Comparison of ENCODE assay signal across 8 cellular contexts in genomic region chr9:114155263-114155966, GRCh38. TPM values are rescaled to one million over a fixed set of nuclear protein-coding genes. Genes with fewer than 3 reads are reported as not detected.
DNase-seq lines count a peak whose midpoint lies in the region; ATAC-seq, FAIRE-seq and TF ChIP-seq lines count a peak whose summit lies in the region.

Gene COL27A1, plus strand, starts transcription at chr9:114155537. Its CDS starts 414 bp downstream, at chr9:114155951.

- peaks cover 12% of the 10 kb centered on the region for H3K27me3 ChIP-seq in BJ (ENCODE audit: control insufficient read depth, insufficient read depth, low read length)

- H3K9me3 Mint-ChIP-seq in natural killer cell treated with Interleukin-12 subunit alpha and Interleukin-12 subunit beta and Interleukin-15 and Interleukin-18, amount 100 ng/mL, for 72 hours = no peaks in the 10 kb centered on the region
- H3K9me3 Mint-ChIP-seq in stimulated activated naive B cell treated with anti-CD40 and anti-IgM and Interleukin-4, amounts not matched to agents 10 μg/mL and 1 μg/mL and 100 μg/mL, for 72 hours = peaks cover 0 to 2% of the 10 kb centered on the region in 2 donors

- peaks cover 10 to 17% of the 10 kb centered on the region in 2 donors for H3K4me1 Mint-ChIP-seq in natural killer cell treated with Interleukin-12 subunit alpha and Interleukin-12 subunit beta and Interleukin-15 and Interleukin-18, amount 100 ng/mL, for 72 hours (ENCODE audit: low read depth in 2 of 2)
- peaks cover 15 to 20% of the 10 kb centered on the region in 2 donors for H3K4me1 Mint-ChIP-seq in stimulated activated naive B cell treated with anti-CD40 and anti-IgM and Interleukin-4, amounts not matched to agents 10 μg/mL and 1 μg/mL and 100 μg/mL, for 72 hours

- ATAC-seq in GM19372 (IDR thresholded peaks at IDR 0.05; ENCODE audit: low read depth, unreplicated experiment) = peak; percentile 84
- peak; percentile 83 to 87 for ATAC-seq in natural killer cell treated with Interleukin-12 subunit alpha and Interleukin-12 subunit beta and Interleukin-15 and Interleukin-18, amount 100 ng/mL, for 72 hours
- peak; percentile 93 to 95 for ATAC-seq in stimulated activated naive B cell treated with anti-CD40 and anti-IgM and Interleukin-4, amounts not matched to agents 10 μg/mL and 1 μg/mL and 100 μg/mL, for 72 hours (replicated peaks)

- no peak for FAIRE-seq in HTR-8/SVneo (lab: Jason Lieb, UNC)

- TF ChIP-seq CTCF in BJ (IDR thresholded peaks at IDR 0.05; ENCODE audit: insufficient read depth, low read depth, low read length) (peak; percentile 94), fibroblast of the aortic adventitia (IDR thresholded peaks at IDR 0.05; ENCODE audit: insufficient read depth, low read length) (peak; percentile 95)

- POLR2A ChIA-PET in BJ (lab: Charles Lee) = interaction anchor here (0.6 kb wide), 1 partner anchor 8 kb away, joined by 3 read pairs; no protein-coding TSS in a partner anchor

- DNase-seq in BJ (ENCODE audit: low read depth) (no peak), HTR-8/SVneo (ENCODE audit: insufficient read length, low spot score) (peak; percentile 76), RPMI7951 (ENCODE audit: low read depth) (peak; percentile 72), fibroblast of the aortic adventitia (ENCODE audit: low read depth) (peak; percentile 76)
- peak; percentile 62 for DNase-seq in activated effector memory CD4-positive, alpha-beta T cell treated with Interleukin-2 at 50 U/mL for 16 hours
- peak; percentile 76 for DNase-seq in natural killer cell treated with Interleukin-12 subunit alpha and Interleukin-12 subunit beta and Interleukin-15 and Interleukin-18, amount 100 ng/mL, for 72 hours (ENCODE audit: low spot score)
- peak; percentile 75 for DNase-seq in stimulated activated naive B cell treated with anti-CD40 and anti-IgM and Interleukin-4, amounts not matched to agents 10 μg/mL and 1 μg/mL and 100 μg/mL, for 72 hours

- H3K4me3 ChIP-seq in BJ (ENCODE audit: low read depth, low read length) (peak within 1 kb of the TSS; percentile 66), fibroblast of the aortic adventitia (ENCODE audit: low read depth, low read length) (peak within 1 kb of the TSS; percentile 76)

- no peaks in the 10 kb centered on the region for H3K36me3 Mint-ChIP-seq in natural killer cell treated with Interleukin-12 subunit alpha and Interleukin-12 subunit beta and Interleukin-15 and Interleukin-18, amount 100 ng/mL, for 72 hours
- H3K36me3 Mint-ChIP-seq in stimulated activated naive B cell treated with anti-CD40 and anti-IgM and Interleukin-4, amounts not matched to agents 10 μg/mL and 1 μg/mL and 100 μg/mL, for 72 hours = no peaks in the 10 kb centered on the region

- H3K27me3 Mint-ChIP-seq in natural killer cell treated with Interleukin-12 subunit alpha and Interleukin-12 subunit beta and Interleukin-15 and Interleukin-18, amount 100 ng/mL, for 72 hours = peaks cover 36 to 52% of the 10 kb centered on the region in 2 donors
- H3K27me3 Mint-ChIP-seq in stimulated activated naive B cell treated with anti-CD40 and anti-IgM and Interleukin-4, amounts not matched to agents 10 μg/mL and 1 μg/mL and 100 μg/mL, for 72 hours = peaks cover 54 to 71% of the 10 kb centered on the region in 2 donors

- H3K27ac Mint-ChIP-seq in natural killer cell treated with Interleukin-12 subunit alpha and Interleukin-12 subunit beta and Interleukin-15 and Interleukin-18, amount 100 ng/mL, for 72 hours = no peak within 1 kb of the TSS
- peak within 1 kb of the TSS; percentile 83 for H3K27ac Mint-ChIP-seq in stimulated activated naive B cell treated with anti-CD40 and anti-IgM and Interleukin-4, amounts not matched to agents 10 μg/mL and 1 μg/mL and 100 μg/mL, for 72 hours

- no peaks in the 10 kb centered on the region for H3K36me3 ChIP-seq in BJ (ENCODE audit: control insufficient read depth, insufficient read depth, low read length)

- CTCF ChIA-PET in BJ (lab: Yijun Ruan, JAX) = interaction anchor here (0.6 to 7.9 kb wide), 44 partner anchors 8 to 144 kb away, joined by 3 to 73 read pairs (median 5); no protein-coding TSS in a partner anchor

- peak within 1 kb of the TSS; percentile 87 for H3K4me3 Mint-ChIP-seq in natural killer cell treated with Interleukin-12 subunit alpha and Interleukin-12 subunit beta and Interleukin-15 and Interleukin-18, amount 100 ng/mL, for 72 hours
- H3K4me3 Mint-ChIP-seq in stimulated activated naive B cell treated with anti-CD40 and anti-IgM and Interleukin-4, amounts not matched to agents 10 μg/mL and 1 μg/mL and 100 μg/mL, for 72 hours = peak within 1 kb of the TSS; percentile 83 to 89

RNA-seq across cellular contexts. Expression of gene COL27A1, which starts in this region (rescaled TPM):
- polyA plus RNA-seq in BJ (2011; rRNA removed) = 11.6 and 16.6 TPM in 2 replicates
- polyA minus RNA-seq in BJ (2011; rRNA and poly(A)+ RNA removed) = 14.0 and 14.3 TPM in 2 replicates
- 2.8 and 4.7 TPM in 2 replicates for total RNA-seq in RPMI7951 (2014; rRNA removed; shearing (Covaris generic))
- total RNA-seq in fibroblast of the aortic adventitia (ENCODE audit: low replicate concordance) = 2.1 and 9.6 TPM in 2 replicates
- 1 to 10 TPM; 1.5 to 1.6 TPM for total RNA-seq in natural killer cell treated with Interleukin-12 subunit alpha and Interleukin-12 subunit beta and Interleukin-15 and Interleukin-18, amount 100 ng/mL, for 72 hours
